Comparison of ENCODE assay signal across 15 cellular contexts in the genomic region with DNA sequence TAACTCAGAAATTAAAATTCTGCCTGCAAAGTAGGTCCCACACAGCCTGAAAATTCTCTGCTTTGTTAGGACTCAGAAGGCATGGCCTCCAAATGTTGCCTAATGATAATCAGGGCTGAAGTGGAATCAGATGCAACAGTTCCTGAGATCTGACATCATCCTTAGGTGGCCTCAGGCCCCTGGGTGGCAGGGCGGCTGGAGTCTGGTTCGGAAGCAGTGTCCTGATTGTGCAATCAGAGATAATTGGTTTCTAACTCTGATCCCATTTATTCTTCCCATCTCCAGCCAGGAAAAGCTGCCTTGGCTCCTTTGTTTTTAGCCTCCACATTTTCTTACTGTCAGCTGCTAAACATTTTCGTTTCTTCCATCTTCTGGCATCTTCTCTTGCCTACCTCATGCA.
DNase-seq lines count a peak whose midpoint lies in the region; TF ChIP-seq lines count a peak whose summit lies in the region.
"Had no signal": no experiment of that assay in that cellular context is flagged by ENCODE, and none has a peak within 500 bp of the region (broad histone marks: within the 10 kb centered on the region; RNA-seq: fewer than 3 reads in every experiment).

No MANE protein-coding gene starts in this region.

- H3K9me3 ChIP-seq in adipocyte (ENCODE audit: control insufficient read depth, low read length) (peaks cover 3% of the 10 kb centered on the region), trophoblast cell (ENCODE audit: insufficient read depth, low read depth, low read length) (no peaks in the 10 kb centered on the region), spleen (no peaks in the 10 kb centered on the region)

- no peak overlapping the region for H2BK5ac ChIP-seq in trophoblast cell (ENCODE audit: low read depth, low read length, poor library complexity)

- no peak overlapping the region for H4K12ac ChIP-seq in trophoblast cell (ENCODE audit: low read depth, low read length)

- H3K27me3 ChIP-seq in adipocyte (replicated peaks; ENCODE audit: control insufficient read depth, insufficient read depth, low read length) (peaks cover 17% of the 10 kb centered on the region), trophoblast cell (ENCODE audit: insufficient read depth, low read length) (no peaks in the 10 kb centered on the region), spleen (replicated peaks in 1 of 7) (peaks cover 0 to 28% (median 0%) of the 10 kb centered on the region in 7 donors)

- H3K79me2 ChIP-seq in trophoblast cell (ENCODE audit: control insufficient read depth, insufficient read depth, low read length, poor library complexity): no peaks in the 10 kb centered on the region

- H3K4me1 ChIP-seq in adipocyte (ENCODE audit: control insufficient read depth, insufficient read depth, low read length) (no peaks in the 10 kb centered on the region), trophoblast cell (ENCODE audit: control insufficient read depth in 1 of 2, insufficient read depth in 2 of 2, low read length in 2 of 2) (peaks cover 0 to 5% of the 10 kb centered on the region in 2 experiments), spleen (peaks cover 0 to 5% (median 0%) of the 10 kb centered on the region in 6 donors)

- H2AFZ ChIP-seq in trophoblast cell (ENCODE audit: insufficient read depth, low read length, poor library complexity): no peak overlapping the region
- H2AFZ ChIP-seq: GM23338 had no signal

- no peak overlapping the region for H3K18ac ChIP-seq in trophoblast cell (ENCODE audit: low read length)

- H3K14ac ChIP-seq in trophoblast cell (ENCODE audit: low read length): no peak overlapping the region

- no peak overlapping the region for H3K4me3 ChIP-seq in adipocyte (ENCODE audit: low read length)
- H3K4me3 ChIP-seq in trophoblast cell (ENCODE audit: low read depth, low read length): no peak overlapping the region
- H3K4me3 ChIP-seq in foreskin fibroblast (ENCODE audit: low read depth in 1 of 2, low read length in 2 of 2): no peak overlapping the region
- no peak overlapping the region for H3K4me3 ChIP-seq in spleen
- H3K4me3 ChIP-seq: GM23338 had no signal

- WGBS in trophoblast cell (ENCODE audit: extremely low coverage, insufficient coverage, insufficient read length): no CpG with 5 or more reads among the region's 3 CpGs
- WGBS in spleen, 5 donors: 64 to 91% (median 80%) methylated on average over 3 of the region's 3 CpGs

- H3K4me2 ChIP-seq in trophoblast cell (ENCODE audit: low read length): no peak overlapping the region
- H3K4me2 ChIP-seq: GM23338 had no signal

- TF ChIP-seq CTCF in foreskin fibroblast (IDR thresholded peaks at IDR 0.05; ENCODE audit: low read depth, low read length): no peak
- TF ChIP-seq CTCF in spleen (IDR thresholded peaks at IDR 0.05 in 8 of 11, conservative IDR thresholded peaks at IDR 0.05 in 3 of 11): no peak

- H2BK120ac ChIP-seq in trophoblast cell (ENCODE audit: insufficient read depth, low read length, poor library complexity): no peak overlapping the region

- H3K36me3 ChIP-seq in adipocyte (ENCODE audit: control insufficient read depth, insufficient read depth, low read length, severe bottlenecking) (no peaks in the 10 kb centered on the region), trophoblast cell (ENCODE audit: control insufficient read depth in 1 of 2, insufficient read depth in 2 of 2, low read length in 2 of 2) (no peaks in the 10 kb centered on the region), spleen (no peaks in the 10 kb centered on the region)

- peak; percentile 19 for DNase-seq in NCI-H82 (lab: John Stamatoyannopoulos, UW)
- no peak for DNase-seq in NCI-H82 treated with DMSO at 0.1 percent for 48 hours (lab: John Stamatoyannopoulos, UW; ENCODE audit: unreplicated experiment)
- DNase-seq in GM04503 (ENCODE audit: low read depth): peak; percentile 1
- peak; percentile 1 for DNase-seq in adipocyte (ENCODE audit: low read depth)
- peak; percentile 7 to 31 for DNase-seq in trophoblast cell
- DNase-seq in foreskin fibroblast: no peak
- DNase-seq in NCI-H2227 treated with DMSO at 0.1 percent for 48 hours (lab: John Stamatoyannopoulos, UW): no peak
- no peak for DNase-seq in spleen
- DNase-seq: 8988T; C1 segment of cervical spinal cord; Calu3; CD4-positive, alpha-beta T cell; DMS 273 treated with DMSO at 0.1 percent for 48 hours; H7 had no signal

- H2AK5ac ChIP-seq in trophoblast cell (ENCODE audit: low read length): no peak overlapping the region

- no peak for TF ChIP-seq POLR2A in spleen (IDR thresholded peaks at IDR 0.05)

- H3K9ac ChIP-seq in adipocyte (ENCODE audit: low read length): no peak overlapping the region
- H3K9ac ChIP-seq in trophoblast cell (ENCODE audit: low read length): no peak overlapping the region

- H2BK12ac ChIP-seq in trophoblast cell (ENCODE audit: low read length): no peak overlapping the region

- no peak overlapping the region for H3K23ac ChIP-seq in trophoblast cell (ENCODE audit: low read length)

- H3K27ac ChIP-seq in trophoblast cell (ENCODE audit: low read depth, low read length) (no peak overlapping the region), spleen (no peak overlapping the region)

- no peak overlapping the region for H4K91ac ChIP-seq in trophoblast cell (ENCODE audit: low read depth, low read length)

- intact Hi-C loops in spleen (cut with DNase I; ENCODE audit: low total_unique reads): loop anchor here (10.0 kb wide), 1 partner anchor 702 kb away; no protein-coding TSS in a partner anchor

- no peak overlapping the region for H4K8ac ChIP-seq in trophoblast cell (ENCODE audit: low read depth, low read length)

- H3K4ac ChIP-seq in trophoblast cell (ENCODE audit: low read depth, low read length): no peak overlapping the region

- no peaks in the 10 kb centered on the region for H3K79me1 ChIP-seq in trophoblast cell (ENCODE audit: low read length)

Comparison
In these comparisons a context has a peak if more than half of its experiments do, and no peak if none do; other contexts are left out.
1. DNase-seq: peak in NCI-H82 (single experiment), GM04503 (single experiment), adipocyte (single experiment) and trophoblast cell (2 of 2); none in NCI-H82 treated with DMSO at 0.1 percent for 48 hours (single experiment), foreskin fibroblast (0 of 2), NCI-H2227 treated with DMSO at 0.1 percent for 48 hours (single experiment) and spleen (single experiment).